1 cellular context compared by ENCODE assay signal in the genomic region with DNA sequence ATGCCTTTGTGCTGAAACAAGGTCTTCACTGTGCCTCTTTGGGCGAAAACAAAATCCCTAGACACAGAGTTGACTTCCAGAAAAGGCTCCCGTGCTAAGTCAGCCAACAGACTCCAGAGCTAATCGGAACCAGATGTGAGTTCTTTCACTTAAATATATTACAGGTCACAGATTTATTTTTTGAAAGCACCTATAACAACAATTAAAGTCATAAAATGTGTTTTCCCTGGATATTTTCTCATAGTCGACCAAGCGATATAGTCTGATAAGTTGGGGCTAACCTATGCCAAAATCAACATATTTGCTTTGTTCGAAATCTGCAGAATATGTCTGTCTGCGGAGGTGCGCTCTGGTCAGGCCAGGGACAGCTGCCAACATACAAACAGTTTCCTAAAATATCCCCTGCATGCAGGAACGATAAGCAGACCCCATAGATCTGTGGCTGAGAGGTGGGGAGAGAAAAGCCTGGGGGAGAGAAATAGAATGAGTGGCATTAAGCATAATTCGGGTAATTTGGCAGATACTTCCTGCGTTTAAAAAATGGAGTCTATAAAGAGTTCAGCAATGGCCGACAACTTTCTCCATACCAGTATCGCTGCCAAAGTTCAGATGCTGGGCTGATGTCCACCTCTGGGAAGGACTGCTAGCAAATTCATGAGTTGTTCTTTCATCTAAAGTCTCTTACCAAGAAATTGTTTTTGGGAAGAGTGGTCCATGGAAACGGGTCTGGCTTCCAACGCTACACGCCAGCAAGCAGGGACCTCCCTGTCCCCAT.
TF ChIP-seq lines count a peak whose summit lies in the region.

No MANE protein-coding gene starts in this region.

TF ChIP-seq in SK-N-SH treated with all-trans-retinoic acid at 6 μM for 48 hours, 23 proteins besides CTCF, POLR2A, EP300 and RAD21 (continued from another document):
- TF ChIP-seq PATZ1 (CRISPR knock-in tag; IDR thresholded peaks at IDR 0.05; ENCODE audit: borderline replicate concordance): peak; percentile 21; the same call in 1 of the 2 replicates
- TF ChIP-seq ZNF8 (CRISPR knock-in tag; IDR thresholded peaks at IDR 0.05): no peak
- peak; percentile 89 for TF ChIP-seq ISL1 (CRISPR knock-in tag; IDR thresholded peaks at IDR 0.05)
